Comparison of ENCODE assay signal across 8 cellular contexts in the genomic region with DNA sequence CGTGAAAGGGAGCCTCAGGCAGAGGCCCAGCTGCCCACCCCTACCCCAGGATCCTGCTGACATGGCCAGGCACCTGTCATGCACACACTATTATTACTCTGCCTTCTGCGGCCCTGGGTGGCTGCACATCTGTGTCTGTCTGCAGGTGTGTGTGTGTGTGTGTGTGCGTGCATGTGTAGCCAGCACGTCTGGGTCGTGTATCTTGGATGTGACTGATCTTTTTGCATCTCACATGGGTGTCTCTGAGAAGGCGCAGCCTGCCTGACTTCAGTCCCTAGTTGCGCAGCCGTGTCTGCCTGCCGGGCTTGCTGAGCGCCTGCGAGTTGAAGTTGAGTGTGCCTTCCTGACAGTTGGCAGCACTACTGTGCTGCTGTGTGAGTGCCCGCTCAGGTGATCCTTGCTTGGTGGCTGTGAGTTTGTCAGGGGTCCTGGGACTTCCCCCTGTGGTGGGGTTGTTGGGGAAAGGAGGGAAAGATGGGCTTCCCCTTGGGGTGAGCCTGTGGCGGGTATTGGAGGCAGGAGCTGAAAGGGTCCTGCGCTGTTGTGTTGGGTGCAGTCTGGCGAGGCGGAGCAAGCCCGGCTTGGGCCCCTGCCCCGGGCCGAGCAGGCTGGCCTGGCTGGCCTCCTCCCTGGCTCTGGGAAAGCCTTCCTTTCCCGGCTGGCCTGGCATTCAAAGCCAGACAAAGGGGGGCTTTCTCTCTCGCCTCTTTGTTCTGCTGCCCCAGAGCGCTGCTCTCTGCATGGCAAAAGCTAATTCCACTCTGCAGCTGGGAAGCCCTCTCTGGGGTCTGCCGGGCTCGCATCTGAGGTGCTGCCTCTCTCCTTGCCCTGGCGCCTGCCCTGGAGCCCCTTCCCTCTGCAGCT. TPM values are rescaled to one million over a fixed set of nuclear protein-coding genes. Genes with fewer than 3 reads are reported as not detected.
DNase-seq lines count a peak whose midpoint lies in the region; ATAC-seq and TF ChIP-seq lines count a peak whose summit lies in the region.

No MANE protein-coding gene starts in this region.

- H3K27me3 Mint-ChIP-seq in naive thymus-derived CD4-positive, alpha-beta T cell = no peaks in the 10 kb centered on the region

- H3K27me3 ChIP-seq in Peyer's patch (no peaks in the 10 kb centered on the region), ectodermal cell (ENCODE audit: control insufficient read depth, insufficient read depth, low read length, poor library complexity, severe bottlenecking) (no peaks in the 10 kb centered on the region)
- no peaks in the 10 kb centered on the region for H3K27me3 ChIP-seq in naive thymus-derived CD4-positive, alpha-beta T cell (ENCODE audit: control insufficient read depth in 2 of 2, insufficient read depth in 2 of 2, low read length in 2 of 2)

- peak overlapping the region; percentile 63 to 99 (median 96) for H3K27ac Mint-ChIP-seq in naive thymus-derived CD4-positive, alpha-beta T cell

- peaks cover 0 to 29% (median 4%) of the 10 kb centered on the region in 5 donors for H3K36me3 Mint-ChIP-seq in naive thymus-derived CD4-positive, alpha-beta T cell

- CTCF ChIA-PET in naive thymus-derived CD4-positive, alpha-beta T cell (lab: Charles Lee) = interaction anchor here (0.8 to 1.9 kb wide), 3 partner anchors 25 to 66 kb away, joined by 3 to 6 read pairs (median 3); no protein-coding TSS in a partner anchor

- POLR2A ChIA-PET in naive thymus-derived CD4-positive, alpha-beta T cell (lab: Charles Lee) = interaction anchor here (2.3 to 6.4 kb wide), 4 partner anchors 10 to 63 kb away, joined by 9 to 83 read pairs (median 16); a partner anchor contains a TSS

- no peaks in the 10 kb centered on the region for H3K9me3 Mint-ChIP-seq in naive thymus-derived CD4-positive, alpha-beta T cell

- H3K27ac ChIP-seq in Peyer's patch (peak overlapping the region; percentile 98 to 100 (median 100)), ectodermal cell (ENCODE audit: insufficient read depth, low read depth, low read length, poor library complexity, severe bottlenecking) (peak overlapping the region; percentile 99)
- H3K27ac ChIP-seq in naive thymus-derived CD4-positive, alpha-beta T cell (ENCODE audit: low read depth, low read length) = peak overlapping the region; percentile 98

- TF ChIP-seq CTCF in AG09309 (IDR thresholded peaks at IDR 0.05; ENCODE audit: control insufficient read depth, insufficient read depth, low read depth, low read length, missing control alignments) = no peak
- no peak for TF ChIP-seq CTCF in Peyer's patch (IDR thresholded peaks at IDR 0.05)
- TF ChIP-seq CTCF in GM10266 (IDR thresholded peaks at IDR 0.05; ENCODE audit: control insufficient read depth, insufficient read depth, low read depth, missing control alignments) = no peak

- H3K36me3 ChIP-seq in Peyer's patch (peaks cover 0 to 23% (median 0%) of the 10 kb centered on the region in 3 donors), ectodermal cell (ENCODE audit: control insufficient read depth, insufficient read depth, low read length) (no peaks in the 10 kb centered on the region)
- H3K36me3 ChIP-seq in naive thymus-derived CD4-positive, alpha-beta T cell (ENCODE audit: control insufficient read depth in 2 of 3, insufficient read depth in 3 of 3, low read length in 3 of 3) = peaks cover 8 to 19% (median 9%) of the 10 kb centered on the region in 3 experiments

- TF ChIP-seq POLR2A in Peyer's patch (IDR thresholded peaks at IDR 0.05) = no peak

- intact Hi-C loops in naive thymus-derived CD4-positive, alpha-beta T cell (cut with micrococcal nuclease) = loop anchor here (5.0 to 10.0 kb wide), 5 partner anchors 148 to 1616 kb away; a partner anchor contains a TSS

- peak overlapping the region; percentile 91 to 99 (median 98) for H3K4me3 Mint-ChIP-seq in naive thymus-derived CD4-positive, alpha-beta T cell

- H3K4me1 ChIP-seq in Peyer's patch = peaks cover 16 to 74% (median 61%) of the 10 kb centered on the region in 4 donors
- peaks cover 62% of the 10 kb centered on the region for H3K4me1 ChIP-seq in ectodermal cell (ENCODE audit: control insufficient read depth, insufficient read depth, low read length)
- H3K4me1 ChIP-seq in naive thymus-derived CD4-positive, alpha-beta T cell (ENCODE audit: control insufficient read depth in 2 of 2, insufficient read depth in 2 of 2, low read length in 2 of 2) = peaks cover 64 to 69% of the 10 kb centered on the region in 2 donors

- no peaks in the 10 kb centered on the region for H3K9me3 ChIP-seq in Peyer's patch
- H3K9me3 ChIP-seq in ectodermal cell (ENCODE audit: control insufficient read depth, low read length) = no peaks in the 10 kb centered on the region
- no peaks in the 10 kb centered on the region for H3K9me3 ChIP-seq in naive thymus-derived CD4-positive, alpha-beta T cell (ENCODE audit: control insufficient read depth in 2 of 3, low read length in 3 of 3)

- H3K4me3 ChIP-seq in AG09309 (ENCODE audit: control insufficient read depth, low read depth, low read length) = peak overlapping the region; percentile 9
- H3K4me3 ChIP-seq in Peyer's patch = peak overlapping the region; percentile 12 to 93 (median 50)
- H3K4me3 ChIP-seq in ectodermal cell (ENCODE audit: insufficient read depth, low read depth, low read length) = peak overlapping the region; percentile 29
- peak overlapping the region; percentile 44 for H3K4me3 ChIP-seq in naive thymus-derived CD4-positive, alpha-beta T cell (ENCODE audit: low read length)

- WGBS in ectodermal cell, 2 experiments = 40 to 43% methylated on average over 25 of the region's 25 CpGs

- peaks cover 66 to 80% (median 77%) of the 10 kb centered on the region in 7 donors for H3K4me1 Mint-ChIP-seq in naive thymus-derived CD4-positive, alpha-beta T cell

- DNase-seq in AG09309 (ENCODE audit: low read depth) (no peak), Peyer's patch (peak; percentile 59 to 71 (median 68)), GM10266 (ENCODE audit: extremely low spot score) (no peak), mesenteric fat pad (ENCODE audit: low spot score) (no peak)
- DNase-seq in naive thymus-derived CD4-positive, alpha-beta T cell = peak in 7 of 9 donors; percentile 32 to 57 (median 47)

- no peak for ATAC-seq in naive thymus-derived CD4-positive, alpha-beta T cell
- ATAC-seq in GM18870 (IDR thresholded peaks at IDR 0.05; ENCODE audit: unreplicated experiment) (no peak), GM21619 (IDR thresholded peaks at IDR 0.05; ENCODE audit: unreplicated experiment) (no peak)

RNA-seq across cellular contexts. Expression of a gene that starts 4.8 kb away (rescaled TPM):
- 100 to 1,000 TPM in 3 of 4 donors, 10 to 100 TPM in 1; 88.3 to 154 (median 119) TPM for total RNA-seq in Peyer's patch
- polyA plus RNA-seq in ectodermal cell (2013, experiment 1 of 4) = 61.1 TPM
- 59.1 TPM for polyA plus RNA-seq in ectodermal cell (2013, experiment 2 of 4)
- 48.5 TPM for polyA plus RNA-seq in ectodermal cell (2013, experiment 3 of 4)
- polyA plus RNA-seq in ectodermal cell (2013, experiment 4 of 4) = 46.9 TPM
- total RNA-seq in naive thymus-derived CD4-positive, alpha-beta T cell = 10 to 100 TPM; 55.2 to 88.7 (median 59.1) TPM
- polyA plus RNA-seq in naive thymus-derived CD4-positive, alpha-beta T cell = 10 to 100 TPM; 23.9 to 50.5 TPM
- total RNA-seq in mesenteric fat pad = 146 TPM

Comparison
In these comparisons a context has a peak if more than half of its experiments do, and no peak if none do; other contexts are left out.
1. DNase-seq: peak in Peyer's patch (3 of 3) and naive thymus-derived CD4-positive, alpha-beta T cell (7 of 9); none in AG09309 (single experiment), GM10266 (single experiment) and mesenteric fat pad (single experiment).
2. Peak in every context shown above with its lines, with median percentiles within 50 percentile points of each other: H3K4me3 ChIP-seq and H3K27ac ChIP-seq.